In genomic region chr3:190531406-190531805, GRCh38 we compare ENCODE assay signal across 21 cellular contexts. TPM values are rescaled to one million over a fixed set of nuclear protein-coding genes. Genes with fewer than 3 reads are reported as not detected.
DNase-seq lines count a peak whose midpoint lies in the region; ATAC-seq and TF ChIP-seq lines count a peak whose summit lies in the region.
"Had no signal": no experiment of that assay in that cellular context is flagged by ENCODE, and none has a peak within 500 bp of the region (broad histone marks: within the 10 kb centered on the region; RNA-seq: fewer than 3 reads in every experiment).

No MANE protein-coding gene starts in this region.

- H3K9me3 ChIP-seq in A673 (ENCODE audit: low read depth, low read length, poor library complexity, severe bottlenecking) (no peaks in the 10 kb centered on the region), osteoblast (ENCODE audit: low read depth, low read length) (no peaks in the 10 kb centered on the region)
- H3K9me3 ChIP-seq: SJSA1 had no signal

- H3K27me3 ChIP-seq in A673 (replicated peaks; ENCODE audit: insufficient read depth, low read depth, low read length, poor library complexity) (no peaks in the 10 kb centered on the region), osteoblast (ENCODE audit: insufficient read depth, low read length) (no peaks in the 10 kb centered on the region)
- H3K27me3 ChIP-seq: SJSA1 had no signal

- no peak overlapping the region for H2AFZ ChIP-seq in osteoblast (ENCODE audit: low read length)

- H3K4me3 ChIP-seq in A673 (ENCODE audit: low read depth, low read length, poor library complexity, severe bottlenecking) (no peak overlapping the region), osteoblast (ENCODE audit: insufficient read depth, low read length) (no peak overlapping the region)
- H3K4me3 ChIP-seq: SJSA1 had no signal

- H3K27ac ChIP-seq in A673 (ENCODE audit: low read depth, low read length, poor library complexity, severe bottlenecking) (peak overlapping the region; percentile 93), osteoblast (ENCODE audit: low read depth, low read length) (no peak overlapping the region)
- H3K27ac ChIP-seq: C4-2B, HL-60, SJSA1 had no signal

- H3K4me2 ChIP-seq in osteoblast (ENCODE audit: insufficient read depth, low read length): no peak overlapping the region

- no peak for DNase-seq in A673 (ENCODE audit: low spot score)
- DNase-seq in amniotic epithelial cell (ENCODE audit: low read depth): peak; percentile 68
- peak; percentile 9 for DNase-seq in left kidney (ENCODE audit: low read depth, low spot score)
- no peak for DNase-seq in middle frontal gyrus (ENCODE audit: extremely low spot score, low spot score)
- DNase-seq in osteoblast (ENCODE audit: insufficient read length, low spot score, missing footprints): no peak
- DNase-seq: 8988T; CD8-positive, alpha-beta memory T cell; KG1; NCI-H2081; NCI-H2171; NCI-H524 treated with DMSO at 0.1 percent for 48 hours; NCI-H82 had no signal

- CTCF ChIA-PET in A673 (lab: Charles Lee): interaction anchor here (0.6 kb wide), 1 partner anchor 104 kb away, joined by 4 read pairs; no protein-coding TSS in a partner anchor

- H3K4me1 ChIP-seq in A673 (ENCODE audit: insufficient read depth, low read length, poor library complexity, severe bottlenecking): peaks cover 94% of the 10 kb centered on the region
- H3K4me1 ChIP-seq in osteoblast (ENCODE audit: insufficient read depth, low read length): peaks cover 39% of the 10 kb centered on the region

- ATAC-seq in esophagus mucosa: peak; percentile 70
- no peak for ATAC-seq in HG03469 (IDR thresholded peaks at IDR 0.05; ENCODE audit: unreplicated experiment)
- ATAC-seq in GM21723 (IDR thresholded peaks at IDR 0.05; ENCODE audit: unreplicated experiment): no peak
- ATAC-seq: HCT116, Panc1, Right ventricle myocardium inferior had no signal

- H3K36me3 ChIP-seq in A673 (ENCODE audit: insufficient read depth, low read length, poor library complexity, severe bottlenecking): peaks cover 29% of the 10 kb centered on the region
- no peaks in the 10 kb centered on the region for H3K36me3 ChIP-seq in osteoblast (ENCODE audit: insufficient read depth, low read length)

- H3K79me2 ChIP-seq in osteoblast (ENCODE audit: insufficient read depth, low read length): peaks cover 10% of the 10 kb centered on the region

- POLR2A ChIA-PET in A673 (lab: Charles Lee; ENCODE audit: low non-redundant PET): no interaction called here

- intact Hi-C loops in A673 (cut with micrococcal nuclease; ENCODE audit: unreplicated experiment): loop anchor here (5.0 to 10.0 kb wide), 2 partner anchors 36 to 463 kb away; no protein-coding TSS in a partner anchor

- H4K20me1 ChIP-seq in osteoblast (ENCODE audit: insufficient read depth, low read length): no peaks in the 10 kb centered on the region

- TF ChIP-seq CTCF in A673 (conservative IDR thresholded peaks at IDR 0.05; ENCODE audit: low read depth, low read length): no peak
- TF ChIP-seq CTCF in osteoblast (IDR thresholded peaks at IDR 0.05; ENCODE audit: extremely low read depth, low read depth, low read length): no peak

- BruUV-seq in A673 (replicated peaks; lab: Mats Ljungman, UMichigan): no TSS peak

RNA-seq across cellular contexts. Expression of gene IL1RAP, which starts 17.5 kb away (rescaled TPM):
- 207 and 233 TPM in 2 replicates for total RNA-seq in A673 (2021)
- total RNA-seq in esophagus mucosa: 40.5 TPM
- total RNA-seq in osteoblast: 14.7 and 14.8 TPM in 2 replicates

Comparison
In these comparisons a context has a peak if more than half of its experiments do, and no peak if none do; other contexts are left out.
1. DNase-seq: peak in amniotic epithelial cell (single experiment) and left kidney (single experiment); none in A673 (single experiment), middle frontal gyrus (single experiment) and osteoblast (single experiment).